Comparison of ENCODE assay signal across 19 cellular contexts in the genomic region with DNA sequence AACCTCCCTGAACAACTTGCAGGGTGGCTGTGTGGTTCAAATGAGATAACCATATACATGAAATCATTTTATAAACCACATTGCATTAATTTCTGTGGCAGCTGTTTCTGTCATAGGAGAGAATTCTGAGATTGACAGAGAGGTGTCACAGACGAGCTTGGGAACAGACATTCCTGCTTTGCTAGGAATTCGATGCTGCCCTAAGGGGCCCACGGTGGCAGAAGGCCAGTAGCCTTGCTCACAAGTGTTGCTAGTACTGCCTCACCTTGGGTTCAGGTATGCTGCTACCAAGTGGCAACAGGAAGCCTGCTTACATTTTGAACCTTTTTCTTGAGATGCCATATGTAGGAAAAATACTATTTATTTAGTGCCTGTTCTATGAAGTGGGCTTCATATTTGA. TPM values are rescaled to one million over a fixed set of nuclear protein-coding genes. Genes with fewer than 3 reads are reported as not detected.
"Had no signal": no experiment of that assay in that cellular context is flagged by ENCODE, and none has a peak within 500 bp of the region (broad histone marks: within the 10 kb centered on the region; RNA-seq: fewer than 3 reads in every experiment).

No MANE protein-coding gene starts in this region.

- H3K27ac ChIP-seq: left ventricle myocardium inferior, pancreas, prostate gland, spleen, suprapubic skin, thoracic aorta, tibial artery, uterus had no signal

- DNase-seq: hypothalamus; immature natural killer cell; left ventricle myocardium inferior; naive thymus-derived CD8-positive, alpha-beta T cell; nucleus accumbens; pancreas; retina; right cardiac atrium; small intestine; spleen; stimulated activated CD4-positive, alpha-beta T cell treated with anti-CD3 and anti-CD28 coated beads, Interleukin-4, amount 100 ng/mL, for 24 hours; stimulated activated naive CD4-positive, alpha-beta T cell; tibial artery; uterus had no signal

- H3K36me3 ChIP-seq: left ventricle myocardium inferior, pancreas, prostate gland, spleen, suprapubic skin, thoracic aorta, tibial artery, uterus had no signal

- H3K4me3 ChIP-seq: left ventricle myocardium inferior, pancreas, prostate gland, spleen, suprapubic skin, thoracic aorta, tibial artery, uterus had no signal

- H3K9me3 ChIP-seq: left ventricle myocardium inferior, pancreas, prostate gland, spleen, suprapubic skin, thoracic aorta, tibial artery, uterus had no signal

- H3K4me1 ChIP-seq: left ventricle myocardium inferior, pancreas, prostate gland, suprapubic skin, tibial artery, uterus had no signal

- H3K27me3 ChIP-seq: pancreas, spleen, suprapubic skin, uterus had no signal

- ATAC-seq: naive thymus-derived CD8-positive, alpha-beta T cell; pancreas; right cardiac atrium; sciatic nerve; stimulated activated effector memory CD8-positive, alpha-beta T cell treated with anti-CD3 and anti-CD28 coated beads, Interleukin-12 subunit alpha, Interleukin-12 subunit beta, amount 100 ng/mL, for 72 hours had no signal

RNA-seq across cellular contexts. Expression of a gene that starts 13.4 kb away (rescaled TPM):
- polyA plus RNA-seq: immature natural killer cell; naive thymus-derived CD8-positive, alpha-beta T cell; pancreas; right cardiac atrium; small intestine; spleen had no signal

RNA-seq across cellular contexts. Expression of a gene that starts 54.6 kb away (rescaled TPM):
- polyA plus RNA-seq: immature natural killer cell; naive thymus-derived CD8-positive, alpha-beta T cell had no signal
